24 cellular contexts compared by ENCODE assay signal in genomic region chr19:50155520-50156109, GRCh38. TPM values are rescaled to one million over a fixed set of nuclear protein-coding genes. Genes with fewer than 3 reads are reported as not detected.
DNase-seq lines count a peak whose midpoint lies in the region; ATAC-seq and TF ChIP-seq lines count a peak whose summit lies in the region.
"Had no signal": no experiment of that assay in that cellular context is flagged by ENCODE, and none has a peak within 500 bp of the region (broad histone marks: within the 10 kb centered on the region; RNA-seq: fewer than 3 reads in every experiment).

No MANE protein-coding gene starts in this region.

- POLR2A ChIA-PET in A673 (lab: Charles Lee; ENCODE audit: low non-redundant PET): no interaction called here

- intact Hi-C loops in A673 (cut with micrococcal nuclease; ENCODE audit: unreplicated experiment): no loop called here

- H3K4me3 ChIP-seq in A673 (ENCODE audit: low read depth, low read length, poor library complexity, severe bottlenecking): no peak overlapping the region
- H3K4me3 ChIP-seq in GM12865 (ENCODE audit: low read depth, low read length): no peak overlapping the region
- no peak overlapping the region for H3K4me3 ChIP-seq in NB4 (ENCODE audit: low read depth, low read length)
- no peak overlapping the region for H3K4me3 ChIP-seq in epithelial cell of proximal tubule (ENCODE audit: low read depth, low read length)
- H3K4me3 ChIP-seq: lower lobe of right lung, stomach had no signal

- no peaks in the 10 kb centered on the region for H3K27me3 ChIP-seq in A673 (replicated peaks; ENCODE audit: insufficient read depth, low read depth, low read length, poor library complexity)

- no peak for ATAC-seq in HG02763 (IDR thresholded peaks at IDR 0.05; ENCODE audit: unreplicated experiment)
- ATAC-seq: lower lobe of right lung had no signal

- no peaks in the 10 kb centered on the region for H3K9me3 ChIP-seq in A673 (ENCODE audit: low read depth, low read length, poor library complexity, severe bottlenecking)
- H3K9me3 ChIP-seq: lower lobe of right lung had no signal

- no peak for TF ChIP-seq POLR2A in NB4 (IDR thresholded peaks at IDR 0.05; ENCODE audit: extremely low read depth, insufficient read length)

- H3K27ac ChIP-seq in A673 (ENCODE audit: low read depth, low read length, poor library complexity, severe bottlenecking): no peak overlapping the region
- H3K27ac ChIP-seq: lower lobe of right lung, parathyroid adenoma, stomach had no signal

- H3K4me1 ChIP-seq in A673 (ENCODE audit: insufficient read depth, low read length, poor library complexity, severe bottlenecking): no peaks in the 10 kb centered on the region
- H3K4me1 ChIP-seq: lower lobe of right lung, parathyroid adenoma, stomach had no signal

- DNase-seq in A673 (ENCODE audit: low spot score) (no peak), GM12865 (ENCODE audit: low read depth) (no peak), NB4 (ENCODE audit: low read depth) (no peak), epithelial cell of proximal tubule (ENCODE audit: low read depth) (no peak), AG08395 (ENCODE audit: low spot score) (no peak), NCI-H1417 treated with DMSO at 0.1 percent for 48 hours (lab: John Stamatoyannopoulos, UW) (no peak), hepatic stellate cell (ENCODE audit: low spot score) (no peak)
- DNase-seq: activated CD4-positive, alpha-beta T cell treated with anti-CD3 and anti-CD28 coated beads, Interleukin-2, amount 10 ng/mL, durations not matched to agents 7 days and 5 days; activated naive CD4-positive, alpha-beta T cell treated with Interleukin-2 at 50 U/mL for 16 hours; activated T-cell treated with anti-CD3 and anti-CD28 coated beads for 4 hours; anterior cingulate cortex; COR-L47; effector memory CD4-positive, alpha-beta T cell; head of caudate nucleus; IMR-90; lower lobe of right lung; NCI-H526 treated with DMSO at 0.1 percent for 48 hours; stomach had no signal

- TF ChIP-seq CTCF in A673 (conservative IDR thresholded peaks at IDR 0.05; ENCODE audit: low read depth, low read length): peak; percentile 50
- TF ChIP-seq CTCF in GM12865 (IDR thresholded peaks at IDR 0.05; ENCODE audit: insufficient read depth, low read depth, low read length, missing control alignments): peak; percentile 28
- TF ChIP-seq CTCF in NB4 (IDR thresholded peaks at IDR 0.05; ENCODE audit: low read depth, low read length): peak; percentile 29
- peak; percentile 31 for TF ChIP-seq CTCF in epithelial cell of proximal tubule (conservative IDR thresholded peaks at IDR 0.05; ENCODE audit: low read depth, low read length)

- no TSS peak for BruUV-seq in A673 (replicated peaks; lab: Mats Ljungman, UMichigan)

- CTCF ChIA-PET in A673 (lab: Charles Lee): no interaction called here

- H3K36me3 ChIP-seq in A673 (ENCODE audit: insufficient read depth, low read length, poor library complexity, severe bottlenecking): no peaks in the 10 kb centered on the region
- H3K36me3 ChIP-seq: lower lobe of right lung, stomach had no signal

RNA-seq across cellular contexts. Expression of gene IZUMO2, which starts 7.5 kb away (rescaled TPM):
- total RNA-seq in A673 (2021): not detected in 2 replicates
- total RNA-seq in epithelial cell of proximal tubule: 0.29 TPM in 1 of 2 replicates, not detected in the other
- total RNA-seq: activated CD4-positive, alpha-beta T cell treated with anti-CD3 and anti-CD28 coated beads, Interleukin-2, amount 10 ng/mL, durations not matched to agents 7 days and 5 days; G401; IMR-90; lower lobe of right lung; RPMI7951; skeletal muscle tissue; stomach; ureter had no signal

RNA-seq across cellular contexts. Expression of gene MYH14, which starts 47.8 kb away (rescaled TPM):
- total RNA-seq in A673 (2021): 0.84 and 1.4 TPM in 2 replicates
- total RNA-seq in epithelial cell of proximal tubule: 19.2 and 23.8 TPM in 2 replicates
- total RNA-seq: activated CD4-positive, alpha-beta T cell treated with anti-CD3 and anti-CD28 coated beads, Interleukin-2, amount 10 ng/mL, durations not matched to agents 7 days and 5 days; IMR-90 had no signal
